8 cellular contexts compared by ENCODE assay signal in genomic region chrX:11759461-11760311, GRCh38. TPM values are rescaled to one million over a fixed set of nuclear protein-coding genes. Genes with fewer than 3 reads are reported as not detected.
DNase-seq lines count a peak whose midpoint lies in the region; ATAC-seq and TF ChIP-seq lines count a peak whose summit lies in the region.

No MANE protein-coding gene starts in this region.

- H3K4me3 ChIP-seq in SJCRH30 (peak overlapping the region; percentile 89), gastroesophageal sphincter (peak overlapping the region; percentile 52 to 72), neuron (ENCODE audit: low read length) (peak overlapping the region; percentile 90), thymus (ENCODE audit: low read length) (peak overlapping the region; percentile 73)

- peak overlapping the region; percentile 84 for H2AFZ ChIP-seq in neuron (ENCODE audit: low read depth, low read length)

- H3K27ac ChIP-seq in SJCRH30, result no peak overlapping the region
- H3K27ac ChIP-seq in gastroesophageal sphincter, result peak overlapping the region in 3 of 4 donors; percentile 90 to 94 (median 91)
- peak overlapping the region; percentile 95 for H3K27ac ChIP-seq in thymus (ENCODE audit: low read depth)

- ATAC-seq in HG02571 (IDR thresholded peaks at IDR 0.05; ENCODE audit: unreplicated experiment), result peak; percentile 71
- peak; percentile 80 for ATAC-seq in gastroesophageal sphincter

- no peak for TF ChIP-seq POLR2A in gastroesophageal sphincter (IDR thresholded peaks at IDR 0.05)

- peaks cover 19% of the 10 kb centered on the region for H3K36me3 ChIP-seq in SJCRH30
- H3K36me3 ChIP-seq in gastroesophageal sphincter, result peaks cover 0 to 28% of the 10 kb centered on the region in 2 donors
- peaks cover 17% of the 10 kb centered on the region for H3K36me3 ChIP-seq in neuron (ENCODE audit: insufficient read depth, low read length)
- peaks cover 14% of the 10 kb centered on the region for H3K36me3 ChIP-seq in thymus (ENCODE audit: control insufficient read depth, insufficient read depth)

- 6 to 37% methylated on average over 7 to 10 of the region's 13 CpGs for WGBS in gastroesophageal sphincter (ENCODE audit: low coverage in 1 of 2), 2 donors
- under 1% methylated on average over 13 of the region's 13 CpGs for WGBS in thymus

- peak in 1 of 4 experiments; percentile 8 for TF ChIP-seq CTCF in gastroesophageal sphincter (IDR thresholded peaks at IDR 0.05)

- H3K4me1 ChIP-seq in SJCRH30, result 0 out of 2 replicates have a peak, but pooled peaks cover 3% of the 10 kb centered on the region
- H3K4me1 ChIP-seq in gastroesophageal sphincter, result peaks cover 0 to 18% (median 0%) of the 10 kb centered on the region in 3 donors
- H3K4me1 ChIP-seq in neuron (ENCODE audit: insufficient read depth, low read length), result peaks cover 2% of the 10 kb centered on the region
- H3K4me1 ChIP-seq in thymus (ENCODE audit: control insufficient read depth, insufficient read depth, low read length), result no peaks in the 10 kb centered on the region

- DNase-seq in GM04504 (ENCODE audit: low read depth), result peak; percentile 88
- DNase-seq in MV-4-11 (lab: John Stamatoyannopoulos, UW), result peak; percentile 83
- DNase-seq in SJCRH30, result peak; percentile 90 to 96
- DNase-seq in activated naive CD4-positive, alpha-beta T cell treated with anti-CD3 and anti-CD28 coated beads, Interleukin-2, amount 50 U/mL, for 16 hours, result peak; percentile 57

- TF ChIP-seq EP300 in gastroesophageal sphincter (IDR thresholded peaks at IDR 0.05), result no peak

- H3K9me3 ChIP-seq in SJCRH30 (replicated peaks), result no peaks in the 10 kb centered on the region
- no peaks in the 10 kb centered on the region for H3K9me3 ChIP-seq in gastroesophageal sphincter
- H3K9me3 ChIP-seq in neuron (ENCODE audit: low read length), result no peaks in the 10 kb centered on the region
- H3K9me3 ChIP-seq in thymus (ENCODE audit: control insufficient read depth), result no peaks in the 10 kb centered on the region

- H3K27me3 ChIP-seq in SJCRH30, result no peaks in the 10 kb centered on the region
- no peaks in the 10 kb centered on the region for H3K27me3 ChIP-seq in gastroesophageal sphincter
- peaks cover 6% of the 10 kb centered on the region for H3K27me3 ChIP-seq in neuron (ENCODE audit: insufficient read depth, low read length)
- H3K27me3 ChIP-seq in thymus (ENCODE audit: control insufficient read depth, insufficient read depth), result peaks cover 2% of the 10 kb centered on the region

RNA-seq across cellular contexts. Expression of gene MSL3, which starts 1.6 kb away (rescaled TPM):
- 37.9 and 41.8 TPM in 2 replicates for total RNA-seq in SJCRH30 (2014; rRNA removed; shearing (Covaris generic))
- 10 to 100 TPM; 16.2 to 26.9 (median 22.4) TPM for total RNA-seq in gastroesophageal sphincter
- polyA plus RNA-seq in thymus, result 194 TPM
